In genomic region chr12:132266370-132266769, GRCh38 we compare ENCODE assay signal across 29 cellular contexts.
"Had no signal": no experiment of that assay in that cellular context is flagged by ENCODE, and none has a peak within 500 bp of the region (broad histone marks: within the 10 kb centered on the region; RNA-seq: fewer than 3 reads in every experiment).

No MANE protein-coding gene starts in this region.

- H3K4me3 Mint-ChIP-seq: activated CD4-positive, alpha-beta memory T cell treated with anti-CD3 and anti-CD28 coated beads for 36 hours; activated CD4-positive, alpha-beta T cell treated with anti-CD3 and anti-CD28 coated beads for 36 hours; activated CD4-positive, alpha-beta T cell treated with anti-CD3 and anti-CD28 coated beads, Interleukin-2, amount 10 ng/mL, durations not matched to agents 24 days and 14 days; activated CD8-positive, alpha-beta memory T cell treated with anti-CD3 and anti-CD28 coated beads, Interleukin-2, amount 10 ng/mL, durations not matched to agents 7 days and 5 days; activated CD8-positive, alpha-beta T cell treated with anti-CD3 and anti-CD28 coated beads, Interleukin-2, amount 10 ng/mL, durations not matched to agents 7 days and 5 days; activated naive CD4-positive, alpha-beta T cell treated with anti-CD3 and anti-CD28 coated beads for 36 hours; activated naive CD4-positive, alpha-beta T cell treated with anti-CD3 and anti-CD28 coated beads, Interleukin-2, amount 50 U/mL, for 24 hours; activated naive CD8-positive, alpha-beta T cell treated with anti-CD3 and anti-CD28 coated beads for 36 hours; activated naive CD8-positive, alpha-beta T cell treated with anti-CD3 and anti-CD28 coated beads, Interleukin-2, amount 50 U/mL, for 24 hours; activated T-helper 1 cell treated with anti-CD3 and anti-CD28 coated beads, Interleukin-12 subunit alpha, Interleukin-12 subunit beta, Interleukin-2, Interleukin-4 antibody, amounts not matched to agents 30 ng/mL and 10 ng/mL and 1 ng/mL, durations not matched to agents 14 hours and 24 hours and 36 hours had no signal

- H3K27ac ChIP-seq: adrenal gland, body of pancreas, colonic mucosa, epithelial cell of prostate, esophagus squamous epithelium, gastroesophageal sphincter had no signal

- H3K27ac Mint-ChIP-seq: activated CD4-positive, alpha-beta memory T cell treated with anti-CD3 and anti-CD28 coated beads for 36 hours; activated CD4-positive, alpha-beta T cell treated with anti-CD3 and anti-CD28 coated beads for 36 hours; activated CD4-positive, alpha-beta T cell treated with anti-CD3 and anti-CD28 coated beads, Interleukin-2, amount 10 ng/mL, durations not matched to agents 24 days and 14 days; activated CD8-positive, alpha-beta memory T cell treated with anti-CD3 and anti-CD28 coated beads, Interleukin-2, amount 10 ng/mL, durations not matched to agents 7 days and 5 days; activated CD8-positive, alpha-beta T cell treated with anti-CD3 and anti-CD28 coated beads, Interleukin-2, amount 10 ng/mL, durations not matched to agents 7 days and 5 days; activated naive CD4-positive, alpha-beta T cell treated with anti-CD3 and anti-CD28 coated beads for 36 hours; activated naive CD4-positive, alpha-beta T cell treated with anti-CD3 and anti-CD28 coated beads, Interleukin-2, amount 50 U/mL, for 24 hours; activated naive CD8-positive, alpha-beta T cell treated with anti-CD3 and anti-CD28 coated beads for 36 hours; activated naive CD8-positive, alpha-beta T cell treated with anti-CD3 and anti-CD28 coated beads, Interleukin-2, amount 50 U/mL, for 24 hours; activated T-helper 1 cell treated with anti-CD3 and anti-CD28 coated beads, Interleukin-12 subunit alpha, Interleukin-12 subunit beta, Interleukin-2, Interleukin-4 antibody, amounts not matched to agents 30 ng/mL and 10 ng/mL and 1 ng/mL, durations not matched to agents 14 hours and 24 hours and 36 hours; activated T-helper 2 cell treated with anti-CD3 and anti-CD28 coated beads, Interferon-gamma antibody, Interleukin-2, Interleukin-4, amounts not matched to agents 10 μg/mL and 5 μg/mL and 100 μg/mL, durations not matched to agents 14 hours and 24 hours and 36 hours had no signal

- H3K9me3 ChIP-seq: adrenal gland, body of pancreas, colonic mucosa, gastroesophageal sphincter had no signal

- H3K27me3 ChIP-seq: body of pancreas, colonic mucosa had no signal

- H3K4me1 Mint-ChIP-seq: activated CD4-positive, alpha-beta T cell treated with anti-CD3 and anti-CD28 coated beads for 36 hours; activated CD4-positive, alpha-beta T cell treated with anti-CD3 and anti-CD28 coated beads, Interleukin-2, amount 10 ng/mL, durations not matched to agents 24 days and 14 days; activated CD8-positive, alpha-beta memory T cell treated with anti-CD3 and anti-CD28 coated beads, Interleukin-2, amount 10 ng/mL, durations not matched to agents 7 days and 5 days; activated naive CD4-positive, alpha-beta T cell treated with anti-CD3 and anti-CD28 coated beads, Interleukin-2, amount 50 U/mL, for 24 hours; activated naive CD8-positive, alpha-beta T cell treated with anti-CD3 and anti-CD28 coated beads for 36 hours; activated naive CD8-positive, alpha-beta T cell treated with anti-CD3 and anti-CD28 coated beads, Interleukin-2, amount 50 U/mL, for 24 hours had no signal

- ATAC-seq: activated CD4-positive, alpha-beta T cell treated with anti-CD3 and anti-CD28 coated beads for 36 hours; activated CD8-positive, alpha-beta memory T cell treated with anti-CD3 and anti-CD28 coated beads, Interleukin-2, amount 10 ng/mL, durations not matched to agents 7 days and 5 days; activated CD8-positive, alpha-beta T cell treated with anti-CD3 and anti-CD28 coated beads, Interleukin-2, amount 10 ng/mL, durations not matched to agents 7 days and 5 days; activated naive CD8-positive, alpha-beta T cell treated with anti-CD3 and anti-CD28 coated beads, Interleukin-2, amount 50 U/mL, for 24 hours; body of pancreas; gastroesophageal sphincter had no signal

- H3K27me3 Mint-ChIP-seq: activated CD4-positive, alpha-beta memory T cell treated with anti-CD3 and anti-CD28 coated beads for 36 hours; activated CD4-positive, alpha-beta T cell treated with anti-CD3 and anti-CD28 coated beads for 36 hours; activated CD4-positive, alpha-beta T cell treated with anti-CD3 and anti-CD28 coated beads, Interleukin-2, amount 10 ng/mL, durations not matched to agents 24 days and 14 days; activated CD8-positive, alpha-beta memory T cell treated with anti-CD3 and anti-CD28 coated beads, Interleukin-2, amount 10 ng/mL, durations not matched to agents 7 days and 5 days; activated naive CD4-positive, alpha-beta T cell treated with anti-CD3 and anti-CD28 coated beads, Interleukin-2, amount 50 U/mL, for 24 hours; activated naive CD8-positive, alpha-beta T cell treated with anti-CD3 and anti-CD28 coated beads for 36 hours; activated naive CD8-positive, alpha-beta T cell treated with anti-CD3 and anti-CD28 coated beads, Interleukin-2, amount 50 U/mL, for 24 hours had no signal

- H3K36me3 ChIP-seq: adrenal gland, colonic mucosa, esophagus squamous epithelium, gastroesophageal sphincter had no signal

- H3K9me3 Mint-ChIP-seq: activated CD4-positive, alpha-beta memory T cell treated with anti-CD3 and anti-CD28 coated beads for 36 hours; activated CD4-positive, alpha-beta T cell treated with anti-CD3 and anti-CD28 coated beads, Interleukin-2, amount 10 ng/mL, durations not matched to agents 24 days and 14 days; activated naive CD4-positive, alpha-beta T cell treated with anti-CD3 and anti-CD28 coated beads for 36 hours; activated naive CD4-positive, alpha-beta T cell treated with anti-CD3 and anti-CD28 coated beads, Interleukin-2, amount 50 U/mL, for 24 hours; activated naive CD8-positive, alpha-beta T cell treated with anti-CD3 and anti-CD28 coated beads for 36 hours; activated naive CD8-positive, alpha-beta T cell treated with anti-CD3 and anti-CD28 coated beads, Interleukin-2, amount 50 U/mL, for 24 hours; activated T-helper 1 cell treated with anti-CD3 and anti-CD28 coated beads, Interleukin-12 subunit alpha, Interleukin-12 subunit beta, Interleukin-2, Interleukin-4 antibody, amounts not matched to agents 30 ng/mL and 10 ng/mL and 1 ng/mL, durations not matched to agents 14 hours and 24 hours and 36 hours; activated T-helper 2 cell treated with anti-CD3 and anti-CD28 coated beads, Interferon-gamma antibody, Interleukin-2, Interleukin-4, amounts not matched to agents 10 μg/mL and 5 μg/mL and 100 μg/mL, durations not matched to agents 14 hours and 24 hours and 36 hours had no signal

- H3K36me3 Mint-ChIP-seq: activated CD4-positive, alpha-beta memory T cell treated with anti-CD3 and anti-CD28 coated beads for 36 hours; activated CD8-positive, alpha-beta memory T cell treated with anti-CD3 and anti-CD28 coated beads, Interleukin-2, amount 10 ng/mL, durations not matched to agents 7 days and 5 days; activated naive CD4-positive, alpha-beta T cell treated with anti-CD3 and anti-CD28 coated beads, Interleukin-2, amount 50 U/mL, for 24 hours; activated naive CD8-positive, alpha-beta T cell treated with anti-CD3 and anti-CD28 coated beads for 36 hours had no signal

- H3K4me1 ChIP-seq: adrenal gland, body of pancreas, colonic mucosa, esophagus squamous epithelium, gastroesophageal sphincter had no signal

- DNase-seq: activated CD4-positive, alpha-beta memory T cell treated with anti-CD3 and anti-CD28 coated beads for 36 hours; activated CD4-positive, alpha-beta T cell treated with anti-CD3 and anti-CD28 coated beads for 36 hours; activated CD4-positive, alpha-beta T cell treated with anti-CD3 and anti-CD28 coated beads, Interleukin-2, amount 10 ng/mL, durations not matched to agents 24 days and 14 days; activated CD4-positive, CD25-positive, alpha-beta regulatory T cell; activated CD4-positive, CD25-positive, alpha-beta regulatory T cell treated with anti-CD3 and anti-CD28 coated beads, Interleukin-2, amount 50 U/mL, for 72 hours; activated CD8-positive, alpha-beta memory T cell treated with anti-CD3 and anti-CD28 coated beads, Interleukin-2, amount 10 ng/mL, durations not matched to agents 7 days and 5 days; activated CD8-positive, alpha-beta memory T cell treated with anti-CD3 and anti-CD28 coated beads, Interleukin-2, amount 50 U/mL, for 4 hours; activated CD8-positive, alpha-beta T cell treated with anti-CD3 and anti-CD28 coated beads, Interleukin-2, amount 10 ng/mL, durations not matched to agents 7 days and 5 days; activated effector memory CD4-positive, alpha-beta T cell treated with anti-CD3 and anti-CD28 coated beads, Interleukin-2, amount 50 U/mL, for 16 hours; activated naive CD4-positive, alpha-beta T cell treated with anti-CD3 and anti-CD28 coated beads for 36 hours; activated naive CD8-positive, alpha-beta T cell treated with anti-CD3 and anti-CD28 coated beads for 36 hours; activated naive CD8-positive, alpha-beta T cell treated with anti-CD3 and anti-CD28 coated beads, Interleukin-2, amount 50 U/mL, for 24 hours; activated T-cell treated with anti-CD3 and anti-CD28 coated beads, Interleukin-2, amount 50 U/mL, for 1 hour; activated T-cell treated with anti-CD3 and anti-CD28 coated beads, Interleukin-2, amount 50 U/mL, for 48 hours; adrenal gland; amygdala; aorta; body of pancreas; caudate nucleus; colonic mucosa; effector CD8-positive, alpha-beta T cell; esophagus squamous epithelium; foreskin melanocyte; T-helper 2 cell had no signal

- H3K4me3 ChIP-seq: adrenal gland, body of pancreas, colonic mucosa, esophagus squamous epithelium, gastroesophageal sphincter had no signal
